In genomic region chr14:50560929-50561280, GRCh38 we compare ENCODE assay signal across 8 cellular contexts. TPM values are rescaled to one million over a fixed set of nuclear protein-coding genes. Genes with fewer than 3 reads are reported as not detected.
DNase-seq lines count a peak whose midpoint lies in the region; ATAC-seq and TF ChIP-seq lines count a peak whose summit lies in the region.

No MANE protein-coding gene starts in this region.

- peaks cover 30% of the 10 kb centered on the region for H3K27me3 Mint-ChIP-seq in activated B cell treated with CpG ODN at 0.5 μM for 24 hours

- no peaks in the 10 kb centered on the region for H3K36me3 Mint-ChIP-seq in activated B cell treated with CpG ODN at 0.5 μM for 24 hours (ENCODE audit: low read depth)

- POLR2A ChIA-PET in activated B cell treated with CpG ODN at 0.5 μM for 24 hours (lab: Charles Lee) = interaction anchor here (0.5 kb wide), 1 partner anchor 602 kb away, joined by 3 read pairs; no protein-coding TSS in a partner anchor

- H3K9me3 Mint-ChIP-seq in activated B cell treated with CpG ODN at 0.5 μM for 24 hours = no peaks in the 10 kb centered on the region

- H3K4me1 Mint-ChIP-seq in activated B cell treated with CpG ODN at 0.5 μM for 24 hours = peaks cover 19% of the 10 kb centered on the region

- H3K4me3 Mint-ChIP-seq in activated B cell treated with CpG ODN at 0.5 μM for 24 hours = peak overlapping the region; percentile 80

- ATAC-seq in GM18502 (IDR thresholded peaks at IDR 0.05; ENCODE audit: poor library complexity, unreplicated experiment) = peak; percentile 20
- ATAC-seq in activated B cell treated with CpG ODN at 0.5 μM for 24 hours (ENCODE audit: low read depth) = peak; percentile 35
- no peak for ATAC-seq in HG02970 (IDR thresholded peaks at IDR 0.05; ENCODE audit: low FRiP score, unreplicated experiment)
- ATAC-seq in GM19395 (IDR thresholded peaks at IDR 0.05; ENCODE audit: unreplicated experiment) = no peak

- H3K36me3 ChIP-seq in kidney epithelial cell (ENCODE audit: control insufficient read depth, insufficient read depth, low read length) = no peaks in the 10 kb centered on the region

- peak overlapping the region; percentile 62 for H3K4me3 ChIP-seq in kidney epithelial cell (ENCODE audit: low read depth, low read length)

- CTCF ChIA-PET in activated B cell treated with CpG ODN at 0.5 μM for 24 hours (lab: Charles Lee) = interaction anchor here (0.9 to 1.3 kb wide), 2 partner anchors 18 kb away, joined by 3 read pairs; no protein-coding TSS in a partner anchor

- TF ChIP-seq CTCF in activated B cell treated with CpG ODN at 0.5 μM for 24 hours (IDR thresholded peaks at IDR 0.05) (no peak), kidney epithelial cell (IDR thresholded peaks at IDR 0.05; ENCODE audit: insufficient read depth, low read length, poor library complexity, severe bottlenecking) (no peak)

- no peaks in the 10 kb centered on the region for H3K27me3 ChIP-seq in kidney epithelial cell (ENCODE audit: control insufficient read depth, insufficient read depth, low read length)

- intact Hi-C loops in activated B cell treated with CpG ODN at 0.5 μM for 24 hours (cut with micrococcal nuclease) = no loop called here

- H3K27ac Mint-ChIP-seq in activated B cell treated with CpG ODN at 0.5 μM for 24 hours = no peak overlapping the region

- DNase-seq in NCI-H2029 (lab: John Stamatoyannopoulos, UW) = peak; percentile 59
- peak; percentile 33 for DNase-seq in activated B cell treated with CpG ODN at 0.5 μM for 24 hours
- peak; percentile 84 for DNase-seq in cerebellum (ENCODE audit: low spot score)
- DNase-seq in kidney epithelial cell (ENCODE audit: low read depth) = no peak
- peak; percentile 64 for DNase-seq in stimulated activated CD4-positive, alpha-beta T cell treated with anti-CD3 and anti-CD28 coated beads, Interleukin-12 subunit alpha, Interleukin-12 subunit beta, amount 100 ng/mL, for 4 hours

RNA-seq across cellular contexts. Expression of gene ATL1, which starts 1.0 kb away (rescaled TPM):
- total RNA-seq in activated B cell treated with CpG ODN at 0.5 μM for 24 hours (0.49 and 1.4 TPM in 2 replicates), cerebellum (57.2 TPM), kidney epithelial cell (3.1 and 4.2 TPM in 2 replicates)

RNA-seq across cellular contexts. Expression of gene MAP4K5, which starts 28.5 kb away (rescaled TPM):
- total RNA-seq in activated B cell treated with CpG ODN at 0.5 μM for 24 hours (32.5 and 34.1 TPM in 2 replicates), cerebellum (88.9 TPM), kidney epithelial cell (131 TPM in 2 replicates)

Comparison
In these comparisons a context has a peak if more than half of its experiments do, and no peak if none do; other contexts are left out.
1. ATAC-seq: peak in GM18502 (single experiment) and activated B cell treated with CpG ODN at 0.5 μM for 24 hours (single experiment); none in HG02970 (single experiment) and GM19395 (single experiment).
2. RNA of gene ATL1, which starts 1.0 kb away (total RNA-seq): 57.2 TPM in cerebellum (single experiment); 3.1 to 4.2 TPM in kidney epithelial cell and 0.49 to 1.4 TPM in activated B cell treated with CpG ODN at 0.5 μM for 24 hours; every median in the first group is over 10 times any median in the second.